8 cellular contexts compared by ENCODE assay signal in genomic region chr3:136196401-136197158, GRCh38. TPM values are rescaled to one million over a fixed set of nuclear protein-coding genes. Genes with fewer than 3 reads are reported as not detected.
DNase-seq lines count a peak whose midpoint lies in the region; ATAC-seq, FAIRE-seq and TF ChIP-seq lines count a peak whose summit lies in the region.

No MANE protein-coding gene starts in this region.

- peak; percentile 52 for ATAC-seq in HG03064 (IDR thresholded peaks at IDR 0.05; ENCODE audit: low read depth, unreplicated experiment)
- ATAC-seq in body of pancreas: peak; percentile 86
- ATAC-seq in sciatic nerve: peak; percentile 97

- no peaks in the 10 kb centered on the region for H3K36me3 ChIP-seq in body of pancreas (replicated peaks in 1 of 2; ENCODE audit: insufficient read depth in 1 of 2, low read depth in 2 of 2)

- DNase-seq in A172 (ENCODE audit: low spot score) (peak; percentile 100), NCI-H2107 (lab: John Stamatoyannopoulos, UW) (peak; percentile 99), body of pancreas (peak; percentile 99), iPS DF 19.7 (ENCODE audit: low read depth, low spot score) (peak; percentile 92), sciatic nerve (ENCODE audit: low spot score) (peak; percentile 100)

- peaks cover 31% of the 10 kb centered on the region for H3K4me1 ChIP-seq in body of pancreas

- H3K4me3 ChIP-seq in body of pancreas: peak overlapping the region; percentile 68 to 94

- peak; percentile 69 for FAIRE-seq in TTC549 (lab: Jason Lieb, UNC)

- peak in 4 of 7 experiments; percentile 6 to 21 (median 12) for TF ChIP-seq CTCF in body of pancreas (IDR thresholded peaks at IDR 0.05)

- intact Hi-C loops in body of pancreas (cut with DNase I): no loop called here
- intact Hi-C loops in sciatic nerve (cut with DNase I): no loop called here

- TF ChIP-seq POLR2A in GM18526 (IDR thresholded peaks at IDR 0.05; ENCODE audit: extremely low read depth, insufficient read length) (peak; percentile 58), body of pancreas (IDR thresholded peaks at IDR 0.05) (peak; percentile 83 to 95 (median 93))

- H3K27ac ChIP-seq in body of pancreas: peak overlapping the region; percentile 98 to 99 (median 98)

- no peaks in the 10 kb centered on the region for H3K27me3 ChIP-seq in body of pancreas

- no peaks in the 10 kb centered on the region for H3K9me3 ChIP-seq in body of pancreas

- 0% methylated on average over 22 to 64 of the region's 64 CpGs for WGBS in body of pancreas, 2 donors

RNA-seq across cellular contexts. Expression of gene MSL2, which starts 0.4 kb away (rescaled TPM):
- total RNA-seq in A172 (2014; rRNA removed; shearing (Covaris generic)): 10.1 and 20.7 TPM in 2 replicates
- total RNA-seq in body of pancreas: 10 to 100 TPM; 17.5 to 19.2 TPM
- total RNA-seq in sciatic nerve: 39.1 TPM

RNA-seq across cellular contexts. Expression of gene PCCB, which starts 53.6 kb away (rescaled TPM):
- 58.5 and 58.8 TPM in 2 replicates for total RNA-seq in A172 (2014; rRNA removed; shearing (Covaris generic))
- total RNA-seq in body of pancreas (10 to 100 TPM; 14.5 to 26.4 TPM), sciatic nerve (26.2 TPM)

Comparison
In these comparisons a context has a peak if more than half of its experiments do, and no peak if none do; other contexts are left out.
1. Peak in every context shown above with its lines: DNase-seq, ATAC-seq, H3K4me3 ChIP-seq and H3K27ac ChIP-seq.